Comparison of ENCODE assay signal across 8 cellular contexts in genomic region chr6:89080281-89081128, GRCh38. TPM values are rescaled to one million over a fixed set of nuclear protein-coding genes. Genes with fewer than 3 reads are reported as not detected.
DNase-seq lines count a peak whose midpoint lies in the region; TF ChIP-seq lines count a peak whose summit lies in the region.

TSS of gene PNRC1 (plus strand) at chr6:89080751. CDS start at chr6:89080895, 144 bp downstream.

- peaks cover 3% of the 10 kb centered on the region for H3K27me3 Mint-ChIP-seq in nephron (ENCODE audit: low read depth)
- no peaks in the 10 kb centered on the region for H3K27me3 Mint-ChIP-seq in stimulated activated naive CD8-positive, alpha-beta T cell treated with anti-CD3 and anti-CD28 coated beads, Interleukin-15, Interleukin-2, amounts not matched to agents 100 ng/mL and 50 ng/mL, for 24 hours

- H3K27ac Mint-ChIP-seq in nephron, result peak within 1 kb of the TSS; percentile 94 to 99 (median 96)
- peak within 1 kb of the TSS; percentile 97 for H3K27ac Mint-ChIP-seq in stimulated activated naive CD8-positive, alpha-beta T cell treated with anti-CD3 and anti-CD28 coated beads, Interleukin-15, Interleukin-2, amounts not matched to agents 100 ng/mL and 50 ng/mL, for 24 hours

- H3K36me3 ChIP-seq in H7 (replicated peaks; ENCODE audit: control insufficient read depth, insufficient read depth, low read length), result peaks cover 2% of the 10 kb centered on the region

- TF ChIP-seq CTCF in fibroblast of pulmonary artery (IDR thresholded peaks at IDR 0.05; ENCODE audit: low read length, missing control alignments), result no peak
- TF ChIP-seq CTCF in nephron (IDR thresholded peaks at IDR 0.05; ENCODE audit: unreplicated experiment in 3 of 3), result no peak

- DNase-seq in ELF-1 (ENCODE audit: low read depth, low spot score), result peak; percentile 100
- DNase-seq in H7, result peak; percentile 94
- peak; percentile 96 for DNase-seq in M059J (ENCODE audit: low read depth)
- DNase-seq in SHP77 (lab: John Stamatoyannopoulos, UW), result peak; percentile 97 to 99
- DNase-seq in activated effector memory CD4-positive, alpha-beta T cell treated with Interleukin-2 at 50 U/mL for 16 hours, result peak; percentile 100
- DNase-seq in fibroblast of pulmonary artery (ENCODE audit: low read depth), result peak; percentile 100

- H3K4me1 Mint-ChIP-seq in nephron, result peaks cover 23% of the 10 kb centered on the region
- peaks cover 30% of the 10 kb centered on the region for H3K4me1 Mint-ChIP-seq in stimulated activated naive CD8-positive, alpha-beta T cell treated with anti-CD3 and anti-CD28 coated beads, Interleukin-15, Interleukin-2, amounts not matched to agents 100 ng/mL and 50 ng/mL, for 24 hours (ENCODE audit: low read depth)

- H3K4me3 ChIP-seq in H7 (ENCODE audit: insufficient read depth, low read depth, low read length) (peak within 1 kb of the TSS; percentile 80), fibroblast of pulmonary artery (replicated peaks; ENCODE audit: low read depth, low read length) (peak within 1 kb of the TSS; percentile 63)

- H3K36me3 Mint-ChIP-seq in nephron (ENCODE audit: low read depth), result peaks cover 33% of the 10 kb centered on the region
- H3K36me3 Mint-ChIP-seq in stimulated activated naive CD8-positive, alpha-beta T cell treated with anti-CD3 and anti-CD28 coated beads, Interleukin-15, Interleukin-2, amounts not matched to agents 100 ng/mL and 50 ng/mL, for 24 hours (ENCODE audit: low read depth), result peaks cover 32% of the 10 kb centered on the region

- peaks cover 8% of the 10 kb centered on the region for H3K27me3 ChIP-seq in H7 (ENCODE audit: control insufficient read depth, insufficient read depth, low read length)

- H3K9me3 Mint-ChIP-seq in nephron, result no peaks in the 10 kb centered on the region
- H3K9me3 Mint-ChIP-seq in stimulated activated naive CD8-positive, alpha-beta T cell treated with anti-CD3 and anti-CD28 coated beads, Interleukin-15, Interleukin-2, amounts not matched to agents 100 ng/mL and 50 ng/mL, for 24 hours, result no peaks in the 10 kb centered on the region

- peak within 1 kb of the TSS; percentile 98 for H3K4me3 Mint-ChIP-seq in nephron
- peak within 1 kb of the TSS; percentile 95 for H3K4me3 Mint-ChIP-seq in stimulated activated naive CD8-positive, alpha-beta T cell treated with anti-CD3 and anti-CD28 coated beads, Interleukin-15, Interleukin-2, amounts not matched to agents 100 ng/mL and 50 ng/mL, for 24 hours

RNA-seq across cellular contexts. Expression of gene PNRC1, which starts in this region (rescaled TPM):
- total RNA-seq in H7 (2014; rRNA removed; shearing (Covaris generic)), result 12.7 and 21.5 TPM in 2 replicates
- total RNA-seq in M059J (2014; rRNA removed; shearing (Covaris generic)), result 20.3 and 31.1 TPM in 2 replicates

Comparison
In these comparisons a context has a peak if more than half of its experiments do, and no peak if none do; other contexts are left out.
1. Peak in every context shown above with its lines: DNase-seq and H3K4me3 ChIP-seq.